In the genomic region with DNA sequence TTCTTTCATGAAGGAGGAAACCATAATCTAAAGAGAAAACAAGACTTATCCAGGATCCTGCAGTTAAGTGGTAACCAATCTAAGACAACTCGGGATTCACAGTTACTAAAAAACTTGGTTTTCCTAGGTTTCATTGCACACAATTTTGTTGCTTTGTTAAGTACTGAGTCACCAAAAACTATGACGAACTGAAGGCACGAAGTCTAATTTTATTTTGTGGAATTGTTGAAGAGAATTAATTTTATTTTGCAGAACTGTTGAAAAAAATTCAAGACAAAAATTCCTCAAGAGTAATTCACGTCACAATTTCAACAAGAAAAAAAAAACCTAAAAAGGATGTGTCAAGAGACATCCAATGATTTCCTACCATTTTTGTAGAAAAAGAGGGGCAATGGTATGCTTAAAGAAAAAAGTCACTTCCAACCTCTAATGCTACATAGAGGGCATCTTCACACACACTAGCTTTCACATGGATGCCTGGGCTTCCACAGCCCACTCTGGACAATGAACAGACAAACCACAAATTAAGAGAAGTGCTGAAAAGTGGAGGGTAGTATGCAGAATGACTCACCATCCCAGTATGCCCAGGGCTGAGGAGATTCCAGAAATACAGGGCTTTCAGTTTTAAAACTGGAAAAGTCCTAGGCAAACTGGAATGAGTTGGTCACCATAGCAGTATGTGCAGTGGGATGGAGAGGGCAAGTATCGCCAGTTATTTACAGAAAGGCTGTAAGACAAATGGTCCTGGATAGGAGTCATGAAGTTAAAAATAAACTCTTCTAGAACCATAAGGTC, we compare ENCODE assay signal across 14 cellular contexts. TPM values are rescaled to one million over a fixed set of nuclear protein-coding genes. Genes with fewer than 3 reads are reported as not detected.
DNase-seq lines count a peak whose midpoint lies in the region; ATAC-seq and TF ChIP-seq lines count a peak whose summit lies in the region.
"Had no signal": no experiment of that assay in that cellular context is flagged by ENCODE, and none has a peak within 500 bp of the region (broad histone marks: within the 10 kb centered on the region; RNA-seq: fewer than 3 reads in every experiment).

No MANE protein-coding gene starts in this region.

- H3K9me3 Mint-ChIP-seq in CD4-positive, alpha-beta T cell, result no peaks in the 10 kb centered on the region
- H3K9me3 Mint-ChIP-seq in activated T-cell treated with anti-CD3 and anti-CD28 coated beads, Interleukin-2, amount 50 U/mL, for 4 hours, result no peaks in the 10 kb centered on the region
- H3K9me3 Mint-ChIP-seq: activated T-cell treated with anti-CD3 and anti-CD28 coated beads, Interleukin-2, amount 50 U/mL, for 24 hours had no signal

- intact Hi-C loops in CD4-positive, alpha-beta T cell (cut with DNase I, micrococcal nuclease), result no loop called here

- no peak overlapping the region for H3K27ac Mint-ChIP-seq in CD4-positive, alpha-beta T cell
- H3K27ac Mint-ChIP-seq: activated T-cell treated with anti-CD3 and anti-CD28 coated beads, Interleukin-2, amount 50 U/mL, for 24 hours; naive thymus-derived CD4-positive, alpha-beta T cell; stimulated activated effector memory CD8-positive, alpha-beta T cell treated with anti-CD3 and anti-CD28 coated beads, Interleukin-12 subunit alpha, Interleukin-12 subunit beta, amount 100 ng/mL, for 72 hours had no signal

- TF ChIP-seq CTCF in fibroblast of pulmonary artery (IDR thresholded peaks at IDR 0.05; ENCODE audit: low read length, missing control alignments), result no peak
- no peak for TF ChIP-seq CTCF in CD4-positive, alpha-beta T cell (IDR thresholded peaks at IDR 0.05)

- peak; percentile 74 for DNase-seq in GM04504 (ENCODE audit: low read depth)
- DNase-seq in SJCRH30, result peak; percentile 14 to 32
- DNase-seq in fibroblast of pulmonary artery (ENCODE audit: low read depth), result peak; percentile 78
- DNase-seq in CD4-positive, alpha-beta T cell, result no peak
- no peak for DNase-seq in activated naive CD4-positive, alpha-beta T cell treated with anti-CD3 and anti-CD28 coated beads, Interleukin-2, amount 50 U/mL, for 16 hours
- no peak for DNase-seq in activated T-cell treated with anti-CD3 and anti-CD28 coated beads, Interleukin-2, amount 50 U/mL, for 4 hours
- DNase-seq: activated T-cell treated with anti-CD3 and anti-CD28 coated beads, Interleukin-2, amount 50 U/mL, for 24 hours; cortex of kidney; naive thymus-derived CD4-positive, alpha-beta T cell; NCI-H1092 treated with DMSO at 0.1 percent for 48 hours; stimulated activated CD4-positive, alpha-beta T cell treated with anti-CD3 and anti-CD28 coated beads, Interleukin-15, amount 100 ng/mL, for 24 hours had no signal

- no peaks in the 10 kb centered on the region for H3K36me3 Mint-ChIP-seq in CD4-positive, alpha-beta T cell (ENCODE audit: low read depth)
- H3K36me3 Mint-ChIP-seq in activated T-cell treated with anti-CD3 and anti-CD28 coated beads, Interleukin-2, amount 50 U/mL, for 4 hours (ENCODE audit: insufficient read depth), result no peaks in the 10 kb centered on the region
- H3K36me3 Mint-ChIP-seq: naive thymus-derived CD4-positive, alpha-beta T cell; stimulated activated effector memory CD8-positive, alpha-beta T cell treated with anti-CD3 and anti-CD28 coated beads, Interleukin-12 subunit alpha, Interleukin-12 subunit beta, amount 100 ng/mL, for 72 hours had no signal

- no peaks in the 10 kb centered on the region; the same call in 1 of the 2 replicates for H3K9me3 ChIP-seq in SJCRH30 (replicated peaks)
- H3K9me3 ChIP-seq in skeletal muscle satellite cell (replicated peaks; ENCODE audit: low read length), result no peaks in the 10 kb centered on the region
- no peaks in the 10 kb centered on the region for H3K9me3 ChIP-seq in CD4-positive, alpha-beta T cell (ENCODE audit: control insufficient read depth, low read length)

- ATAC-seq in GM18498 (IDR thresholded peaks at IDR 0.05; ENCODE audit: unreplicated experiment), result no peak
- ATAC-seq in CD4-positive, alpha-beta T cell (ENCODE audit: poor library complexity), result no peak
- no peak for ATAC-seq in activated T-cell treated with anti-CD3 and anti-CD28 coated beads, Interleukin-2, amount 50 U/mL, for 4 hours
- ATAC-seq: naive thymus-derived CD4-positive, alpha-beta T cell; stimulated activated effector memory CD8-positive, alpha-beta T cell treated with anti-CD3 and anti-CD28 coated beads, Interleukin-12 subunit alpha, Interleukin-12 subunit beta, amount 100 ng/mL, for 72 hours had no signal

- POLR2A ChIA-PET in CD4-positive, alpha-beta T cell (lab: Charles Lee), result no interaction called here

- no peaks in the 10 kb centered on the region for H3K27me3 Mint-ChIP-seq in CD4-positive, alpha-beta T cell
- no peaks in the 10 kb centered on the region for H3K27me3 Mint-ChIP-seq in activated T-cell treated with anti-CD3 and anti-CD28 coated beads, Interleukin-2, amount 50 U/mL, for 4 hours (ENCODE audit: low read depth)
- H3K27me3 Mint-ChIP-seq: activated T-cell treated with anti-CD3 and anti-CD28 coated beads, Interleukin-2, amount 50 U/mL, for 24 hours; naive thymus-derived CD4-positive, alpha-beta T cell had no signal

- H3K4me3 ChIP-seq in SJCRH30 (no peak overlapping the region), fibroblast of pulmonary artery (replicated peaks; ENCODE audit: low read depth, low read length) (no peak overlapping the region), skeletal muscle satellite cell (ENCODE audit: low read length) (peak overlapping the region; percentile 11)

- no peaks in the 10 kb centered on the region for H3K4me1 Mint-ChIP-seq in CD4-positive, alpha-beta T cell (ENCODE audit: low read depth)
- H3K4me1 Mint-ChIP-seq in activated T-cell treated with anti-CD3 and anti-CD28 coated beads, Interleukin-2, amount 50 U/mL, for 4 hours (ENCODE audit: low read depth), result no peaks in the 10 kb centered on the region
- H3K4me1 Mint-ChIP-seq: naive thymus-derived CD4-positive, alpha-beta T cell; stimulated activated effector memory CD8-positive, alpha-beta T cell treated with anti-CD3 and anti-CD28 coated beads, Interleukin-12 subunit alpha, Interleukin-12 subunit beta, amount 100 ng/mL, for 72 hours had no signal

- peak overlapping the region; percentile 35 for H3K4me2 ChIP-seq in skeletal muscle satellite cell (ENCODE audit: low read length)

- 0 out of 2 replicates have a peak, but pooled peaks cover 3% of the 10 kb centered on the region for H3K36me3 ChIP-seq in SJCRH30
- H3K36me3 ChIP-seq in skeletal muscle satellite cell (ENCODE audit: insufficient read depth, low read length), result peaks cover 20% of the 10 kb centered on the region

- peaks cover 18% of the 10 kb centered on the region for H3K4me1 ChIP-seq in SJCRH30
- H3K4me1 ChIP-seq in skeletal muscle satellite cell (ENCODE audit: control insufficient read depth, insufficient read depth, low read length), result peaks cover 29% of the 10 kb centered on the region

- H3K27me3 ChIP-seq in SJCRH30 (no peaks in the 10 kb centered on the region), skeletal muscle satellite cell (ENCODE audit: control insufficient read depth, insufficient read depth, low read length) (no peaks in the 10 kb centered on the region)
- no peaks in the 10 kb centered on the region for H3K27me3 ChIP-seq in CD4-positive, alpha-beta T cell (ENCODE audit: control insufficient read depth, insufficient read depth, low read length)

- H3K9ac ChIP-seq in skeletal muscle satellite cell (ENCODE audit: low read depth, low read length), result peak overlapping the region; percentile 7

- no peak overlapping the region for H3K4me3 Mint-ChIP-seq in CD4-positive, alpha-beta T cell
- no peak overlapping the region for H3K4me3 Mint-ChIP-seq in activated T-cell treated with anti-CD3 and anti-CD28 coated beads, Interleukin-2, amount 50 U/mL, for 4 hours
- H3K4me3 Mint-ChIP-seq: activated T-cell treated with anti-CD3 and anti-CD28 coated beads, Interleukin-2, amount 50 U/mL, for 24 hours; naive thymus-derived CD4-positive, alpha-beta T cell; stimulated activated effector memory CD8-positive, alpha-beta T cell treated with anti-CD3 and anti-CD28 coated beads, Interleukin-12 subunit alpha, Interleukin-12 subunit beta, amount 100 ng/mL, for 72 hours had no signal

- no peak overlapping the region for H3K27ac ChIP-seq in SJCRH30
- H3K27ac ChIP-seq in CD4-positive, alpha-beta T cell (ENCODE audit: low read depth, low read length), result no peak overlapping the region

- CTCF ChIA-PET in CD4-positive, alpha-beta T cell (lab: Charles Lee), result no interaction called here

RNA-seq across cellular contexts. Expression of a gene that starts 29.2 kb away (rescaled TPM):
- 40.3 and 43.3 TPM in 2 replicates for total RNA-seq in SJCRH30 (2014; rRNA removed; shearing (Covaris generic))
- total RNA-seq in skeletal muscle satellite cell (2012; rRNA removed), result 367 and 428 TPM in 2 replicates
- total RNA-seq in CD4-positive, alpha-beta T cell, result not detected
- total RNA-seq in activated T-cell treated with anti-CD3 and anti-CD28 coated beads, Interleukin-2, amount 50 U/mL, for 4 hours, result under 1 TPM; 0.21 to 0.71 (median 0.61) TPM

Comparison
In these comparisons a context has a peak if more than half of its experiments do, and no peak if none do; other contexts are left out.
1. DNase-seq: peak in GM04504 (single experiment), SJCRH30 (2 of 2) and fibroblast of pulmonary artery (single experiment); none in CD4-positive, alpha-beta T cell (0 of 10), activated naive CD4-positive, alpha-beta T cell treated with anti-CD3 and anti-CD28 coated beads, Interleukin-2, amount 50 U/mL, for 16 hours (single experiment) and activated T-cell treated with anti-CD3 and anti-CD28 coated beads, Interleukin-2, amount 50 U/mL, for 4 hours (single experiment).
2. RNA of a gene that starts 29.2 kb away (total RNA-seq): 40.3 to 43.3 TPM in SJCRH30; 0.21 to 0.71 TPM in activated T-cell treated with anti-CD3 and anti-CD28 coated beads, Interleukin-2, amount 50 U/mL, for 4 hours and not detected in CD4-positive, alpha-beta T cell; every median in the first group is over 10 times any median in the second.